Comparison of ENCODE assay signal across 14 cellular contexts in genomic region chr13:28558567-28558966, GRCh38.
DNase-seq lines count a peak whose midpoint lies in the region; ATAC-seq and TF ChIP-seq lines count a peak whose summit lies in the region.
"Had no signal": no experiment of that assay in that cellular context is flagged by ENCODE, and none has a peak within 500 bp of the region (broad histone marks: within the 10 kb centered on the region; RNA-seq: fewer than 3 reads in every experiment).

No MANE protein-coding gene starts in this region.

- H3K4me1 ChIP-seq in ACC112 (ENCODE audit: control insufficient read depth, insufficient read depth, low read length, unreplicated experiment) (peaks cover 12% of the 10 kb centered on the region), fibroblast of lung (ENCODE audit: control insufficient read depth, extremely low read depth, insufficient read depth, low read length) (peaks cover 6% of the 10 kb centered on the region)

- H3K27ac Mint-ChIP-seq in nephron progenitor cell, result peak overlapping the region; percentile 39

- H3K4me3 ChIP-seq in ACC112 (ENCODE audit: low read depth, low read length), result no peak overlapping the region
- H3K4me3 ChIP-seq in SK-N-MC, result peak overlapping the region; percentile 78
- H3K4me3 ChIP-seq in fibroblast of lung (replicated peaks in 1 of 4; ENCODE audit: control extremely low read depth in 1 of 4, insufficient read depth in 1 of 4, low read depth in 3 of 4, low read length in 4 of 4), result no peak overlapping the region
- no peak overlapping the region for H3K4me3 ChIP-seq in H7 (ENCODE audit: insufficient read depth, low read depth, low read length)

- H3K9ac ChIP-seq in SK-N-MC (ENCODE audit: insufficient read length) (peak overlapping the region; percentile 61), fibroblast of lung (ENCODE audit: insufficient read depth, low read length) (peak overlapping the region; percentile 9)

- no peaks in the 10 kb centered on the region for H3K79me2 ChIP-seq in ACC112 (ENCODE audit: control insufficient read depth, insufficient read depth, low read length, unreplicated experiment)
- no peaks in the 10 kb centered on the region for H3K79me2 ChIP-seq in fibroblast of lung (ENCODE audit: control insufficient read depth, insufficient read depth, low read length)

- no peaks in the 10 kb centered on the region for H4K20me1 ChIP-seq in fibroblast of lung (ENCODE audit: control insufficient read depth, extremely low read depth, insufficient read depth, low read length)

- no peaks in the 10 kb centered on the region for H3K36me3 Mint-ChIP-seq in nephron progenitor cell (ENCODE audit: low read depth)

- peaks cover 21% of the 10 kb centered on the region for H3K4me1 Mint-ChIP-seq in nephron progenitor cell

- no peaks in the 10 kb centered on the region for H3K9me3 Mint-ChIP-seq in nephron progenitor cell

- H2AFZ ChIP-seq in ACC112 (ENCODE audit: low read length, unreplicated experiment) (peak overlapping the region; percentile 85), fibroblast of lung (ENCODE audit: low read length) (peak overlapping the region; percentile 66)

- H3K36me3 ChIP-seq in ACC112 (ENCODE audit: insufficient read depth, low read length) (no peaks in the 10 kb centered on the region), SK-N-MC (ENCODE audit: insufficient read depth, low read length) (no peaks in the 10 kb centered on the region), fibroblast of lung (ENCODE audit: control insufficient read depth, insufficient read depth, low read length) (no peaks in the 10 kb centered on the region), H7 (replicated peaks; ENCODE audit: control insufficient read depth, insufficient read depth, low read length) (no peaks in the 10 kb centered on the region)
- H3K36me3 ChIP-seq: WERI-Rb-1 had no signal

- peak overlapping the region; percentile 44 for H3K4me2 ChIP-seq in fibroblast of lung (ENCODE audit: extremely low read depth, insufficient read depth, low read length)

- DNase-seq in SK-N-MC (ENCODE audit: low read depth, low spot score) (no peak), fibroblast of lung (ENCODE audit: low read depth in 2 of 2) (peak; percentile 26 to 49), nephron progenitor cell (no peak), SKM-1 (lab: John Stamatoyannopoulos, UW; ENCODE audit: unreplicated experiment) (no peak), H7 (no peak), islet precursor cell (no peak)
- DNase-seq: Calu3, dorsolateral prefrontal cortex, NCI-H1436, NCI-H510A, posterior cingulate gyrus, WERI-Rb-1 had no signal

- ATAC-seq in GM21515 (IDR thresholded peaks at IDR 0.05; ENCODE audit: unreplicated experiment), result no peak

- H3K27me3 ChIP-seq in ACC112 (ENCODE audit: insufficient read depth, low read length) (no peaks in the 10 kb centered on the region), fibroblast of lung (ENCODE audit: control insufficient read depth, insufficient read depth, low read length) (no peaks in the 10 kb centered on the region), H7 (ENCODE audit: control insufficient read depth, insufficient read depth, low read length) (no peaks in the 10 kb centered on the region)

- H3K9me3 ChIP-seq in SK-N-MC (ENCODE audit: low read depth, low read length) (no peaks in the 10 kb centered on the region), fibroblast of lung (ENCODE audit: control insufficient read depth, insufficient read depth, low read depth, low read length) (no peaks in the 10 kb centered on the region)

- H3K27ac ChIP-seq in ACC112 (ENCODE audit: low read depth, low read length) (peak overlapping the region; percentile 74), SK-N-MC (peak overlapping the region; percentile 100), fibroblast of lung (ENCODE audit: insufficient read depth, low read length) (peak overlapping the region; percentile 89)
- H3K27ac ChIP-seq: WERI-Rb-1 had no signal

- H3K4me3 Mint-ChIP-seq in nephron progenitor cell, result no peak overlapping the region

- H3K27me3 Mint-ChIP-seq in nephron progenitor cell (ENCODE audit: low read depth, poor library complexity), result peaks cover 11% of the 10 kb centered on the region

- TF ChIP-seq CTCF in fibroblast of lung (conservative IDR thresholded peaks at IDR 0.05 in 1 of 2, IDR thresholded peaks at IDR 0.05 in 1 of 2; ENCODE audit: low read depth in 1 of 2, low read length in 2 of 2) (no peak), nephron progenitor cell (IDR thresholded peaks at IDR 0.05) (no peak)

Comparison
In these comparisons a context has a peak if more than half of its experiments do, and no peak if none do; other contexts are left out.
1. DNase-seq: peak in fibroblast of lung (2 of 2); none in SK-N-MC (single experiment), nephron progenitor cell (single experiment), SKM-1 (single experiment), H7 (single experiment) and islet precursor cell (single experiment).
2. Peak in every context shown above with its lines, with median percentiles within 50 percentile points of each other: H3K27ac ChIP-seq.